In genomic region chr2:43934567-43934966, GRCh38 we compare ENCODE assay signal across 3 cellular contexts.
TF ChIP-seq lines count a peak whose summit lies in the region.

No MANE protein-coding gene starts in this region.

TF ChIP-seq in SK-N-SH treated with all-trans-retinoic acid at 6 μM for 48 hours, 23 proteins besides CTCF, POLR2A, EP300 and RAD21 (continued from another document):
- TF ChIP-seq PATZ1 (CRISPR knock-in tag; IDR thresholded peaks at IDR 0.05; ENCODE audit: borderline replicate concordance) (no peak), SNAI2 (CRISPR knock-in tag; IDR thresholded peaks at IDR 0.05) (no peak), ESRRG (CRISPR knock-in tag; IDR thresholded peaks at IDR 0.05) (no peak), CSDC2 (CRISPR knock-in tag; IDR thresholded peaks at IDR 0.05) (no peak), TOX (CRISPR knock-in tag; IDR thresholded peaks at IDR 0.05; ENCODE audit: borderline replicate concordance) (no peak), CREB5 (CRISPR knock-in tag; IDR thresholded peaks at IDR 0.05; ENCODE audit: low read depth) (0 out of 2 replicates have a peak, but pooled peaks have one; percentile 32)

TF ChIP-seq in SK-N-SH, 30 proteins besides CTCF, POLR2A, EP300 and RAD21 (continued from another document):
- TF ChIP-seq USF2 (IDR thresholded peaks at IDR 0.05; ENCODE audit: borderline replicate concordance, low read depth, low read length) (no peak), EZH2phosphoT487 (IDR thresholded peaks at IDR 0.05; ENCODE audit: borderline replicate concordance, low read depth) (no peak), POLR2AphosphoS5 (IDR thresholded peaks at IDR 0.05; ENCODE audit: low read depth, low read length) (no peak), YY1 (IDR thresholded peaks at IDR 0.05; ENCODE audit: low read depth) (no peak), JUND (IDR thresholded peaks at IDR 0.05) (no peak)

TF ChIP-seq in GM23338, 12 proteins besides CTCF, POLR2A, EP300 and RAD21:
- TF ChIP-seq ZNF462 (CRISPR knock-in tag; IDR thresholded peaks at IDR 0.05), result no peak
- TF ChIP-seq NANOG (IDR thresholded peaks at IDR 0.05; ENCODE audit: borderline replicate concordance), result no peak
- no peak for TF ChIP-seq ETS1 (IDR thresholded peaks at IDR 0.05)
- TF ChIP-seq EZH2phosphoT487 (IDR thresholded peaks at IDR 0.05; ENCODE audit: unreplicated experiment), result no peak
- TF ChIP-seq, protein P1, sequence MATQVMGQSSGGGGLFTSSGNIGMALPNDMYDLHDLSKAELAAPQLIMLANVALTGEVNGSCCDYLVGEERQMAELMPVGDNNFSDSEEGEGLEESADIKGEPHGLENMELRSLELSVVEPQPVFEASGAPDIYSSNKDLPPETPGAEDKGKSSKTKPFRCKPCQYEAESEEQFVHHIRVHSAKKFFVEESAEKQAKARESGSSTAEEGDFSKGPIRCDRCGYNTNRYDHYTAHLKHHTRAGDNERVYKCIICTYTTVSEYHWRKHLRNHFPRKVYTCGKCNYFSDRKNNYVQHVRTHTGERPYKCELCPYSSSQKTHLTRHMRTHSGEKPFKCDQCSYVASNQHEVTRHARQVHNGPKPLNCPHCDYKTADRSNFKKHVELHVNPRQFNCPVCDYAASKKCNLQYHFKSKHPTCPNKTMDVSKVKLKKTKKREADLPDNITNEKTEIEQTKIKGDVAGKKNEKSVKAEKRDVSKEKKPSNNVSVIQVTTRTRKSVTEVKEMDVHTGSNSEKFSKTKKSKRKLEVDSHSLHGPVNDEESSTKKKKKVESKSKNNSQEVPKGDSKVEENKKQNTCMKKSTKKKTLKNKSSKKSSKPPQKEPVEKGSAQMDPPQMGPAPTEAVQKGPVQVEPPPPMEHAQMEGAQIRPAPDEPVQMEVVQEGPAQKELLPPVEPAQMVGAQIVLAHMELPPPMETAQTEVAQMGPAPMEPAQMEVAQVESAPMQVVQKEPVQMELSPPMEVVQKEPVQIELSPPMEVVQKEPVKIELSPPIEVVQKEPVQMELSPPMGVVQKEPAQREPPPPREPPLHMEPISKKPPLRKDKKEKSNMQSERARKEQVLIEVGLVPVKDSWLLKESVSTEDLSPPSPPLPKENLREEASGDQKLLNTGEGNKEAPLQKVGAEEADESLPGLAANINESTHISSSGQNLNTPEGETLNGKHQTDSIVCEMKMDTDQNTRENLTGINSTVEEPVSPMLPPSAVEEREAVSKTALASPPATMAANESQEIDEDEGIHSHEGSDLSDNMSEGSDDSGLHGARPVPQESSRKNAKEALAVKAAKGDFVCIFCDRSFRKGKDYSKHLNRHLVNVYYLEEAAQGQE (IDR thresholded peaks at IDR 0.05; ENCODE audit: unreplicated experiment), result no peak
- TF ChIP-seq EZH2 (IDR thresholded peaks at IDR 0.05; ENCODE audit: low read depth, unreplicated experiment), result no peak
- no peak for TF ChIP-seq ZNF114 (CRISPR knock-in tag; IDR thresholded peaks at IDR 0.05)
- TF ChIP-seq CREB1 (CRISPR knock-in tag; IDR thresholded peaks at IDR 0.05; ENCODE audit: low read depth), result no peak
- no peak for TF ChIP-seq POLR2AphosphoS5 (IDR thresholded peaks at IDR 0.05; ENCODE audit: low read depth)
- no peak for TF ChIP-seq STAT1 (IDR thresholded peaks at IDR 0.05; ENCODE audit: unreplicated experiment)
- TF ChIP-seq JUNB (IDR thresholded peaks at IDR 0.05; ENCODE audit: unreplicated experiment), result no peak
- no peak for TF ChIP-seq ZNF331 (CRISPR knock-in tag; IDR thresholded peaks at IDR 0.05; ENCODE audit: low read depth)
